2 cellular contexts compared by ENCODE assay signal in genomic region chr4:45954280-45954679, GRCh38.
TF ChIP-seq lines count a peak whose summit lies in the region.

No MANE protein-coding gene starts in this region.

TF ChIP-seq in GM23338, 12 proteins besides CTCF, POLR2A, EP300 and RAD21 (continued from another document):
- no peak for TF ChIP-seq ZNF462 (CRISPR knock-in tag; IDR thresholded peaks at IDR 0.05)
- TF ChIP-seq ETS1 (IDR thresholded peaks at IDR 0.05): no peak
- TF ChIP-seq REST (IDR thresholded peaks at IDR 0.05; ENCODE audit: unreplicated experiment): no peak
- TF ChIP-seq POLR2AphosphoS5 (IDR thresholded peaks at IDR 0.05; ENCODE audit: low read depth): no peak
- no peak for TF ChIP-seq ZNF114 (CRISPR knock-in tag; IDR thresholded peaks at IDR 0.05)
- TF ChIP-seq STAT1 (IDR thresholded peaks at IDR 0.05; ENCODE audit: unreplicated experiment): no peak
- TF ChIP-seq CREB1 (CRISPR knock-in tag; IDR thresholded peaks at IDR 0.05; ENCODE audit: low read depth): no peak
- no peak for TF ChIP-seq JUNB (IDR thresholded peaks at IDR 0.05; ENCODE audit: unreplicated experiment)
- TF ChIP-seq EZH2phosphoT487 (IDR thresholded peaks at IDR 0.05; ENCODE audit: unreplicated experiment): no peak
- TF ChIP-seq EZH2 (IDR thresholded peaks at IDR 0.05; ENCODE audit: low read depth, unreplicated experiment): no peak
- TF ChIP-seq ZNF331 (CRISPR knock-in tag; IDR thresholded peaks at IDR 0.05; ENCODE audit: low read depth): no peak

TF ChIP-seq in HepG2, 621 proteins besides CTCF, POLR2A, EP300 and RAD21 (continued from another document):
- TF ChIP-seq GRHL1 (CRISPR knock-in tag; conservative IDR thresholded peaks at IDR 0.05): no peak
- no peak for TF ChIP-seq ZNF512 (CRISPR knock-in tag; IDR thresholded peaks at IDR 0.05)
- no peak for TF ChIP-seq MLLT10 (CRISPR knock-in tag; IDR thresholded peaks at IDR 0.05)
- no peak for TF ChIP-seq ZNF530 (CRISPR knock-in tag; IDR thresholded peaks at IDR 0.05; ENCODE audit: low read depth)
- no peak for TF ChIP-seq RCOR2 (CRISPR knock-in tag; IDR thresholded peaks at IDR 0.05)
- no peak for TF ChIP-seq FOXP1 (IDR thresholded peaks at IDR 0.05)
- TF ChIP-seq FOXP1 (CRISPR knock-in tag; IDR thresholded peaks at IDR 0.05): no peak
- TF ChIP-seq ZSCAN31 (CRISPR knock-in tag; IDR thresholded peaks at IDR 0.05; ENCODE audit: low read depth): no peak
- no peak for TF ChIP-seq PBX2 (CRISPR knock-in tag; IDR thresholded peaks at IDR 0.05)
TF ChIP-seq in HepG2: peak in this region for 0.
